3 cellular contexts compared by ENCODE assay signal in genomic region chr10:132939957-132940790, GRCh38.
TF ChIP-seq lines count a peak whose summit lies in the region.

No MANE protein-coding gene starts in this region.

TF ChIP-seq in SK-N-SH, 30 proteins besides CTCF, POLR2A, EP300 and RAD21 (continued from another document):
- TF ChIP-seq USF1 (IDR thresholded peaks at IDR 0.05; ENCODE audit: borderline replicate concordance, low read depth), result no peak
- TF ChIP-seq TCF12 (IDR thresholded peaks at IDR 0.05), result no peak

TF ChIP-seq in SK-N-SH treated with all-trans-retinoic acid at 6 μM for 48 hours, 23 proteins besides CTCF, POLR2A, EP300 and RAD21 (continued from another document):
- TF ChIP-seq TSHZ2 (CRISPR knock-in tag; IDR thresholded peaks at IDR 0.05) (no peak), ZNF8 (CRISPR knock-in tag; IDR thresholded peaks at IDR 0.05) (no peak)
TF ChIP-seq in SK-N-SH treated with all-trans-retinoic acid at 6 μM for 48 hours: peak in this region for 0.

TF ChIP-seq in HEK293, 187 proteins besides CTCF, POLR2A, EP300 and RAD21 (continued from another document):
- TF ChIP-seq ZIC2 (tag by site-specific recombination; IDR thresholded peaks at IDR 0.05) (peak; percentile 85), PATZ1 (tag by site-specific recombination; IDR thresholded peaks at IDR 0.05) (peak; percentile 70), ZNF654 (tag by site-specific recombination; IDR thresholded peaks at IDR 0.05; ENCODE audit: low read depth) (peak; percentile 88), ZNF580 (tag by site-specific recombination; IDR thresholded peaks at IDR 0.05) (no peak), ZFP37 (tag by site-specific recombination; IDR thresholded peaks at IDR 0.05) (no peak)
